Comparison of ENCODE assay signal across 16 cellular contexts in genomic region chr4:111798840-111799239, GRCh38.
DNase-seq lines count a peak whose midpoint lies in the region; ATAC-seq, FAIRE-seq and TF ChIP-seq lines count a peak whose summit lies in the region.
"Had no signal": no experiment of that assay in that cellular context is flagged by ENCODE, and none has a peak within 500 bp of the region (broad histone marks: within the 10 kb centered on the region; RNA-seq: fewer than 3 reads in every experiment).

No MANE protein-coding gene starts in this region.

- H4K20me1 ChIP-seq in HepG2 (ENCODE audit: insufficient read depth, low read length): no peaks in the 10 kb centered on the region

- no peaks in the 10 kb centered on the region for H3K79me2 ChIP-seq in HepG2 (ENCODE audit: insufficient read depth, low read length)

- no TSS peak for BruUV-seq in HepG2 (replicated peaks; lab: Mats Ljungman, UMichigan)

- WGBS in HepG2 (ENCODE audit: low lambda C conversion rate): 4% methylated on average over 2 of the region's 2 CpGs

- no peak for FAIRE-seq in HepG2 (lab: Jason Lieb, UNC)
- FAIRE-seq: G401.6 had no signal

- H3K4me3 Mint-ChIP-seq in WTC11: no peak overlapping the region
- H3K4me3 Mint-ChIP-seq: activated naive CD8-positive, alpha-beta T cell; central memory CD8-positive, alpha-beta T cell had no signal

- H3K9me3 ChIP-seq in HepG2 (ENCODE audit: low read length): no peaks in the 10 kb centered on the region
- H3K9me3 ChIP-seq: HAP-1 had no signal

- ATAC-seq in WTC11 (peak; percentile 100), HepG2 (peak; percentile 80), left lobe of liver (no peak), HG03442 (IDR thresholded peaks at IDR 0.05; ENCODE audit: unreplicated experiment) (no peak)

- intact Hi-C loops in HepG2 (cut with micrococcal nuclease; ENCODE audit: unreplicated experiment): loop anchor here (2.0 kb wide), 1 partner anchor 156 kb away; no protein-coding TSS in a partner anchor

- no peak overlapping the region for H2AFZ ChIP-seq in HepG2 (ENCODE audit: low read length)

- no peak overlapping the region for H3K9ac ChIP-seq in HepG2 (ENCODE audit: insufficient read depth, low read depth, low read length)

- no peak overlapping the region for H3K27ac ChIP-seq in HepG2 (ENCODE audit: extremely low read length, insufficient read depth, low read length)
- H3K27ac ChIP-seq: epithelial cell of prostate had no signal

- H3K4me1 Mint-ChIP-seq in WTC11: peaks cover 18% of the 10 kb centered on the region
- H3K4me1 Mint-ChIP-seq: central memory CD8-positive, alpha-beta T cell had no signal

- peak; percentile 8 for DNase-seq in ELR (ENCODE audit: low read depth)
- no peak for DNase-seq in WTC11 (ENCODE audit: low spot score)
- DNase-seq in HepG2 (ENCODE audit: low spot score): no peak
- no peak for DNase-seq in SKM-1 treated with dmso at 0.1 percent for 144 hours (lab: John Stamatoyannopoulos, UW; ENCODE audit: unreplicated experiment)
- no peak for DNase-seq in left lobe of liver (ENCODE audit: low spot score)
- DNase-seq in DMS153 treated with DMSO at 0.1 percent for 48 hours (lab: John Stamatoyannopoulos, UW; ENCODE audit: unreplicated experiment): no peak
- DNase-seq: NCI-H510A, occipital lobe, Right ventricle myocardium superior had no signal

- POLR2A ChIA-PET in WTC11 (lab: Charles Lee) (no interaction called here), HepG2 (lab: Yijun Ruan, JAX) (no interaction called here)

- no peak for TF ChIP-seq POLR2A in HepG2 (IDR thresholded peaks at IDR 0.05; ENCODE audit: insufficient read depth in 1 of 2, low read depth in 2 of 2, low read length in 2 of 2)

- peaks cover 8% of the 10 kb centered on the region for H3K27me3 Mint-ChIP-seq in WTC11 (ENCODE audit: low read depth)
- H3K27me3 Mint-ChIP-seq: activated naive CD8-positive, alpha-beta T cell; central memory CD8-positive, alpha-beta T cell had no signal

- no peak for TF ChIP-seq RAD21 in HepG2 (CRISPR knock-in tag; IDR thresholded peaks at IDR 0.05)

- H3K36me3 Mint-ChIP-seq in WTC11: no peaks in the 10 kb centered on the region
- H3K36me3 Mint-ChIP-seq: activated naive CD8-positive, alpha-beta T cell had no signal

- no peaks in the 10 kb centered on the region for H3K9me3 Mint-ChIP-seq in WTC11
- H3K9me3 Mint-ChIP-seq: central memory CD8-positive, alpha-beta T cell had no signal

- TF ChIP-seq EP300 in HepG2 (IDR thresholded peaks at IDR 0.05; ENCODE audit: low read depth in 2 of 2, low read length in 2 of 2) (no peak), HepG2 (CRISPR knock-in tag; IDR thresholded peaks at IDR 0.05; ENCODE audit: borderline replicate concordance) (no peak)

- H3K36me3 ChIP-seq in HepG2 (replicated peaks in 1 of 2; ENCODE audit: control insufficient read depth in 1 of 2, insufficient read depth in 2 of 2, low read length in 2 of 2): no peaks in the 10 kb centered on the region
- H3K36me3 ChIP-seq: HAP-1 had no signal

- CTCF ChIA-PET in WTC11 (lab: Charles Lee): no interaction called here
- CTCF ChIA-PET in HepG2 (lab: Yijun Ruan, JAX; ENCODE audit: low intra/inter-chr PET ratio, low total read pairs): no interaction called here

- peak; percentile 21; the same call in 1 of the 2 replicates for TF ChIP-seq CTCF in LNCAP (IDR thresholded peaks at IDR 0.05)
- peak; percentile 29; the same call in 1 of the 2 replicates for TF ChIP-seq CTCF in WTC11 (IDR thresholded peaks at IDR 0.05)
- no peak for TF ChIP-seq CTCF in HepG2 (CRISPR knock-in tag; IDR thresholded peaks at IDR 0.05)

- no peak overlapping the region for H3K27ac Mint-ChIP-seq in WTC11
- H3K27ac Mint-ChIP-seq: activated naive CD8-positive, alpha-beta T cell had no signal

- H3K4me2 ChIP-seq in HepG2 (ENCODE audit: low read depth, low read length): no peak overlapping the region

- H3K4me3 ChIP-seq in HepG2 (replicated peaks in 1 of 3; ENCODE audit: insufficient read depth in 1 of 3, low read depth in 2 of 3, low read length in 3 of 3): no peak overlapping the region
- H3K4me3 ChIP-seq: HAP-1 had no signal

- no peaks in the 10 kb centered on the region for H3K4me1 ChIP-seq in HepG2 (ENCODE audit: insufficient read depth, low read length)

- in situ Hi-C loops in HepG2 (cut with HindIII; ENCODE audit: extremely low pct_ligation_motif_present, low pct_unique_long_range_greater_than_20kb): no loop called here

- H3K27me3 ChIP-seq in HepG2 (ENCODE audit: control insufficient read depth in 1 of 2, insufficient read depth in 2 of 2, low read length in 2 of 2): no peaks in the 10 kb centered on the region

TF ChIP-seq in WTC11, 78 proteins besides CTCF, POLR2A, EP300 and RAD21 (continues in another document):
- TF ChIP-seq GRHL2 (CRISPR knock-in tag; IDR thresholded peaks at IDR 0.05; ENCODE audit: insufficient replicate concordance, severe bottlenecking) (no peak), PRDM15 (CRISPR knock-in tag; IDR thresholded peaks at IDR 0.05) (no peak)

TF ChIP-seq in HepG2, 621 proteins besides CTCF, POLR2A, EP300 and RAD21:
- TF ChIP-seq EED (CRISPR knock-in tag; IDR thresholded peaks at IDR 0.05): no peak
- no peak for TF ChIP-seq ATF6 (CRISPR knock-in tag; conservative IDR thresholded peaks at IDR 0.05)
- TF ChIP-seq HES4 (CRISPR knock-in tag; IDR thresholded peaks at IDR 0.05; ENCODE audit: borderline replicate concordance): no peak
- TF ChIP-seq STAG1 (CRISPR knock-in tag; IDR thresholded peaks at IDR 0.05): peak; percentile 9; the same call in 1 of the 2 replicates
- TF ChIP-seq PLSCR1 (CRISPR knock-in tag; IDR thresholded peaks at IDR 0.05; ENCODE audit: borderline replicate concordance): no peak
- TF ChIP-seq TBX3 (IDR thresholded peaks at IDR 0.05; ENCODE audit: borderline replicate concordance): no peak
- TF ChIP-seq ZNF766 (CRISPR knock-in tag; IDR thresholded peaks at IDR 0.05; ENCODE audit: borderline replicate concordance): no peak

Comparison
In these comparisons a context has a peak if more than half of its experiments do, and no peak if none do; other contexts are left out.
1. ATAC-seq: peak in WTC11 (single experiment) and HepG2 (single experiment); none in left lobe of liver (single experiment) and HG03442 (single experiment).